Comparison of ENCODE assay signal across 8 cellular contexts in the genomic region with DNA sequence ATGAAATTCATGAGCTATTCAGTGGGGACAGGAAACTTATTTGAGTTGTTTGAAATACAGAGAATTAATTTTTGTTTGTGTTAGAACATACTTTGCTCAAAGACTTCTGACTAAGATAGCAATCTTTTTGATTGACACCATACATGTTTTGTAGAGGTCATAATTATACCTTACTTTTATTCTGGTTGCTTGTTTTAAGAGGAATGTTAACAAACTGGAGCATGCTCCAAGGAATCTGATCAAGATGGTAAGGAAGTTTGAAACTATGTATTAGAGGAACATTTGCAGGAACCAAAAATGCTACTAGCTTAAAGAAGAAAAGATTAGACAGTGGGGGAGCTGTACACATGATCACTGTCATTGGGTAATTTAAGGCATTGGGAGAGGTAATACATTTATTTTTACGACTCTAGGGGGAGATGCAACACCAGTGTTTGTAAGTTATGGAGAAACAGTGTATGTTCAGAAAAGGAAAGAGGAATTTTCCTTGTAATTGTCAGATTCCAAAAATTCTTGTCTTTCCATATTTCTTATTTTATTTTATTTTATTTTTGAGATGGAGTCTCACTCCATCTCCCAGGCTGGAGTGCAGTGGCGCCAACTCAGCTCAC. TPM values are rescaled to one million over a fixed set of nuclear protein-coding genes. Genes with fewer than 3 reads are reported as not detected.
DNase-seq lines count a peak whose midpoint lies in the region; ATAC-seq, FAIRE-seq and TF ChIP-seq lines count a peak whose summit lies in the region.

No MANE protein-coding gene starts in this region.

- no peaks in the 10 kb centered on the region for H3K27me3 ChIP-seq in HL-60 (ENCODE audit: insufficient read depth, poor library complexity, severe bottlenecking)
- no peaks in the 10 kb centered on the region for H3K27me3 ChIP-seq in adrenal gland
- H3K27me3 ChIP-seq in mesenchymal stem cell (ENCODE audit: control insufficient read depth in 1 of 2, insufficient read depth in 1 of 2, low read length in 2 of 2), result no peaks in the 10 kb centered on the region
- H3K27me3 ChIP-seq in small intestine (ENCODE audit: control insufficient read depth in 2 of 2, insufficient read depth in 2 of 2, low read length in 2 of 2), result no peaks in the 10 kb centered on the region
- H3K27me3 ChIP-seq in esophagus squamous epithelium, result no peaks in the 10 kb centered on the region

- no peaks in the 10 kb centered on the region for H3K79me1 ChIP-seq in mesenchymal stem cell (replicated peaks; ENCODE audit: low read length, poor library complexity, severe bottlenecking)

- H2BK12ac ChIP-seq in mesenchymal stem cell (ENCODE audit: low read length in 2 of 2), result no peak overlapping the region

- no peak overlapping the region for H3K23ac ChIP-seq in mesenchymal stem cell (ENCODE audit: low read length in 2 of 2)

- H3K14ac ChIP-seq in mesenchymal stem cell (ENCODE audit: low read length in 2 of 2), result no peak overlapping the region

- H2BK5ac ChIP-seq in mesenchymal stem cell (ENCODE audit: low read depth, low read length, poor library complexity, severe bottlenecking), result no peak overlapping the region

- H3K4me1 ChIP-seq in adrenal gland (replicated peaks in 1 of 2) (peaks cover 7 to 73% of the 10 kb centered on the region in 2 donors), mesenchymal stem cell (ENCODE audit: control insufficient read depth, insufficient read depth, low read depth, low read length) (peaks cover 1% of the 10 kb centered on the region), small intestine (ENCODE audit: control insufficient read depth in 2 of 2, insufficient read depth in 1 of 2, low read depth in 1 of 2, low read length in 1 of 2) (peaks cover 0 to 4% of the 10 kb centered on the region in 2 donors), esophagus squamous epithelium (peaks cover 3 to 69% (median 18%) of the 10 kb centered on the region in 3 donors)

- no peaks in the 10 kb centered on the region for H3K36me3 ChIP-seq in adrenal gland (replicated peaks in 1 of 2)
- H3K36me3 ChIP-seq in mesenchymal stem cell (ENCODE audit: control insufficient read depth in 1 of 2, insufficient read depth in 2 of 2, low read depth in 1 of 2, low read length in 2 of 2), result no peaks in the 10 kb centered on the region
- no peaks in the 10 kb centered on the region for H3K36me3 ChIP-seq in small intestine (ENCODE audit: control insufficient read depth in 2 of 2, insufficient read depth in 2 of 2, low read length in 2 of 2)
- no peaks in the 10 kb centered on the region for H3K36me3 ChIP-seq in esophagus squamous epithelium

- H3K9me3 ChIP-seq in adrenal gland (replicated peaks in 1 of 3) (no peaks in the 10 kb centered on the region), mesenchymal stem cell (ENCODE audit: control insufficient read depth, low read length) (no peaks in the 10 kb centered on the region), small intestine (ENCODE audit: control insufficient read depth, low read depth) (no peaks in the 10 kb centered on the region), esophagus squamous epithelium (peaks cover 0 to under 1% (median 0%) of the 10 kb centered on the region in 3 donors)

- H3K4me3 ChIP-seq in HL-60 (replicated peaks; ENCODE audit: insufficient read depth, low read length) (no peak overlapping the region), adrenal gland (no peak overlapping the region), mesenchymal stem cell (ENCODE audit: insufficient read depth in 1 of 2, low read depth in 1 of 2, low read length in 2 of 2) (no peak overlapping the region), small intestine (ENCODE audit: low read depth in 1 of 2, low read length in 2 of 2) (no peak overlapping the region), esophagus squamous epithelium (no peak overlapping the region)

- peak; percentile 33 for ATAC-seq in GM18505 (IDR thresholded peaks at IDR 0.05; ENCODE audit: unreplicated experiment)

- intact Hi-C loops in adrenal gland (cut with DNase I) (no loop called here), esophagus squamous epithelium (cut with DNase I) (no loop called here)

- TF ChIP-seq POLR2A in GM18505 (IDR thresholded peaks at IDR 0.05; ENCODE audit: borderline replicate concordance, extremely low read depth, insufficient read depth, insufficient read length), result no peak
- TF ChIP-seq POLR2A in adrenal gland (IDR thresholded peaks at IDR 0.05), result no peak
- TF ChIP-seq POLR2A in esophagus squamous epithelium (IDR thresholded peaks at IDR 0.05), result no peak

- H3K4ac ChIP-seq in mesenchymal stem cell (ENCODE audit: low read depth in 1 of 2, low read length in 2 of 2), result no peak overlapping the region

- peak overlapping the region; percentile 31 for H3K9ac ChIP-seq in mesenchymal stem cell (ENCODE audit: low read length)

- no peak overlapping the region for H2AFZ ChIP-seq in mesenchymal stem cell (ENCODE audit: low read depth, low read length)

- H3K18ac ChIP-seq in mesenchymal stem cell (ENCODE audit: low read depth in 1 of 2, low read length in 2 of 2), result no peak overlapping the region

- H2AK5ac ChIP-seq in mesenchymal stem cell (ENCODE audit: low read length, severe bottlenecking), result no peak overlapping the region

- no peak overlapping the region for H3K4me2 ChIP-seq in mesenchymal stem cell (ENCODE audit: low read length, poor library complexity, severe bottlenecking)

- H2BK15ac ChIP-seq in mesenchymal stem cell (ENCODE audit: low read depth, poor library complexity, severe bottlenecking), result no peak overlapping the region

- no peak for FAIRE-seq in small intestine (lab: Jason Lieb, UNC)

- no peak overlapping the region for H4K8ac ChIP-seq in mesenchymal stem cell (ENCODE audit: low read length)

- no peak overlapping the region for H4K91ac ChIP-seq in mesenchymal stem cell (ENCODE audit: low read length)

- TF ChIP-seq CTCF in AG09319 (IDR thresholded peaks at IDR 0.05; ENCODE audit: low read depth, low read length) (peak; percentile 34), HL-60 (IDR thresholded peaks at IDR 0.05; ENCODE audit: insufficient read depth, low read length) (no peak), adrenal gland (IDR thresholded peaks at IDR 0.05) (peak; percentile 16 to 70 (median 48)), esophagus squamous epithelium (IDR thresholded peaks at IDR 0.05) (peak in 3 of 6 experiments; percentile 7 to 26 (median 23))

- no peak overlapping the region for H3K27ac ChIP-seq in HL-60 (replicated peaks)
- peak overlapping the region in 1 of 5 donors; percentile 22 for H3K27ac ChIP-seq in adrenal gland
- H3K27ac ChIP-seq in mesenchymal stem cell (ENCODE audit: low read length, poor library complexity, severe bottlenecking), result no peak overlapping the region
- H3K27ac ChIP-seq in small intestine (ENCODE audit: low read depth in 1 of 2, low read length in 1 of 2), result no peak overlapping the region
- no peak overlapping the region for H3K27ac ChIP-seq in esophagus squamous epithelium

- WGBS in adrenal gland, 4 donors, result 50 to 55% (median 50%) methylated on average over 2 of the region's 2 CpGs
- 100% methylated on average over 2 of the region's 2 CpGs for WGBS in mesenchymal stem cell
- 52 to 65% (median 63%) methylated on average over 2 of the region's 2 CpGs for WGBS in small intestine, 3 donors
- WGBS in esophagus squamous epithelium, 2 donors, result 59 to 63% methylated on average over 2 of the region's 2 CpGs

- DNase-seq in AG09319 (ENCODE audit: extremely low read depth, low read depth) (no peak), HL-60 (ENCODE audit: low read depth in 1 of 2, low spot score in 1 of 2) (peak; percentile 9 to 51), adrenal gland (no peak), mesenchymal stem cell (peak; percentile 56), small intestine (no peak), amygdala (lab: John Stamatoyannopoulos, UW) (no peak), esophagus squamous epithelium (lab: John Stamatoyannopoulos, UW) (no peak)

- no peak overlapping the region for H2BK120ac ChIP-seq in mesenchymal stem cell (ENCODE audit: low read depth, low read length)

RNA-seq across cellular contexts. Expression of a gene that starts 8.0 kb away (rescaled TPM):
- total RNA-seq in adrenal gland (100 to 1,000 TPM in 2 of 8 donors, 10 to 100 TPM in 6; 40.1 to 117 (median 79.3) TPM), esophagus squamous epithelium (10 to 100 TPM; 31.3 to 78.4 (median 66.6) TPM)
- polyA plus RNA-seq in adrenal gland (100 to 1,000 TPM in 1 of 3 donors, 10 to 100 TPM in 2; 13.5 to 108 (median 19.7) TPM), small intestine (10 to 100 TPM; 45.3 to 59.4 (median 58.4) TPM)
- 33.6 TPM for polyA plus RNA-seq in mesenchymal stem cell (2013, experiment 1 of 2)
- polyA plus RNA-seq in mesenchymal stem cell (2013, experiment 2 of 2), result 33.5 TPM

Comparison
In these comparisons a context has a peak if more than half of its experiments do, and no peak if none do; other contexts are left out.
1. DNase-seq: peak in HL-60 (2 of 2) and mesenchymal stem cell (single experiment); none in AG09319 (single experiment), adrenal gland (0 of 7), small intestine (single experiment), amygdala (0 of 56) and esophagus squamous epithelium (single experiment).